In genomic region chr6:149939909-149940672, GRCh38 we compare ENCODE assay signal across 1 cellular context.
A peak's percentile ranks its signal among the peaks of the same experiment; 100 is the strongest.
TF ChIP-seq lines count a peak whose summit lies in the region.

No MANE protein-coding gene starts in this region.

TF ChIP-seq in HepG2, 621 proteins besides CTCF, POLR2A, EP300 and RAD21:
- TF ChIP-seq SNAPC5 (CRISPR knock-in tag; IDR thresholded peaks at IDR 0.05; ENCODE audit: borderline replicate concordance) (no peak), ZNF326 (CRISPR knock-in tag; IDR thresholded peaks at IDR 0.05; ENCODE audit: borderline replicate concordance) (no peak), ZNF841 (CRISPR knock-in tag; IDR thresholded peaks at IDR 0.05; ENCODE audit: borderline replicate concordance) (no peak), ARNT2 (CRISPR knock-in tag; IDR thresholded peaks at IDR 0.05; ENCODE audit: low read depth) (no peak), BCL6 (CRISPR knock-in tag; IDR thresholded peaks at IDR 0.05) (peak; percentile 47; the same call in 1 of the 2 replicates), STAG1 (CRISPR knock-in tag; IDR thresholded peaks at IDR 0.05) (no peak), ZNF263 (CRISPR knock-in tag; IDR thresholded peaks at IDR 0.05) (peak; percentile 74), ZMAT3 (CRISPR knock-in tag; conservative IDR thresholded peaks at IDR 0.05) (no peak), ZSCAN31 (CRISPR knock-in tag; IDR thresholded peaks at IDR 0.05; ENCODE audit: low read depth) (no peak), RFX3 (CRISPR knock-in tag; IDR thresholded peaks at IDR 0.05) (no peak)
- TF ChIP-seq, protein P1, sequence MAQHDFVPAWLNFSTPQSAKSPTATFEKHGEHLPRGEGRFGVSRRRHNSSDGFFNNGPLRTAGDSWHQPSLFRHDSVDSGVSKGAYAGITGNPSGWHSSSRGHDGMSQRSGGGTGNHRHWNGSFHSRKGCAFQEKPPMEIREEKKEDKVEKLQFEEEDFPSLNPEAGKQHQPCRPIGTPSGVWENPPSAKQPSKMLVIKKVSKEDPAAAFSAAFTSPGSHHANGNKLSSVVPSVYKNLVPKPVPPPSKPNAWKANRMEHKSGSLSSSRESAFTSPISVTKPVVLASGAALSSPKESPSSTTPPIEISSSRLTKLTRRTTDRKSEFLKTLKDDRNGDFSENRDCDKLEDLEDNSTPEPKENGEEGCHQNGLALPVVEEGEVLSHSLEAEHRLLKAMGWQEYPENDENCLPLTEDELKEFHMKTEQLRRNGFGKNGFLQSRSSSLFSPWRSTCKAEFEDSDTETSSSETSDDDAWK (CRISPR knock-in tag; IDR thresholded peaks at IDR 0.05): no peak
- TF ChIP-seq, protein P2, sequence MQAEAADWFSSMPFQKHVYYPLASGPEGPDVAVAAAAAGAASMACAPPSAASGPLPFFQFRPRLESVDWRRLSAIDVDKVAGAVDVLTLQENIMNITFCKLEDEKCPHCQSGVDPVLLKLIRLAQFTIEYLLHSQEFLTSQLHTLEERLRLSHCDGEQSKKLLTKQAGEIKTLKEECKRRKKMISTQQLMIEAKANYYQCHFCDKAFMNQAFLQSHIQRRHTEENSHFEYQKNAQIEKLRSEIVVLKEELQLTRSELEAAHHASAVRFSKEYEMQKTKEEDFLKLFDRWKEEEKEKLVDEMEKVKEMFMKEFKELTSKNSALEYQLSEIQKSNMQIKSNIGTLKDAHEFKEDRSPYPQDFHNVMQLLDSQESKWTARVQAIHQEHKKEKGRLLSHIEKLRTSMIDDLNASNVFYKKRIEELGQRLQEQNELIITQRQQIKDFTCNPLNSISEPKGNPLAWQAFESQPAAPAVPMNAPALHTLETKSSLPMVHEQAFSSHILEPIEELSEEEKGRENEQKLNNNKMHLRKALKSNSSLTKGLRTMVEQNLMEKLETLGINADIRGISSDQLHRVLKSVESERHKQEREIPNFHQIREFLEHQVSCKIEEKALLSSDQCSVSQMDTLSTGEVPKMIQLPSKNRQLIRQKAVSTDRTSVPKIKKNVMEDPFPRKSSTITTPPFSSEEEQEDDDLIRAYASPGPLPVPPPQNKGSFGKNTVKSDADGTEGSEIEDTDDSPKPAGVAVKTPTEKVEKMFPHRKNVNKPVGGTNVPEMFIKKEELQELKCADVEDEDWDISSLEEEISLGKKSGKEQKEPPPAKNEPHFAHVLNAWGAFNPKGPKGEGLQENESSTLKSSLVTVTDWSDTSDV (CRISPR knock-in tag; IDR thresholded peaks at IDR 0.05): no peak
- TF ChIP-seq, protein P3, sequence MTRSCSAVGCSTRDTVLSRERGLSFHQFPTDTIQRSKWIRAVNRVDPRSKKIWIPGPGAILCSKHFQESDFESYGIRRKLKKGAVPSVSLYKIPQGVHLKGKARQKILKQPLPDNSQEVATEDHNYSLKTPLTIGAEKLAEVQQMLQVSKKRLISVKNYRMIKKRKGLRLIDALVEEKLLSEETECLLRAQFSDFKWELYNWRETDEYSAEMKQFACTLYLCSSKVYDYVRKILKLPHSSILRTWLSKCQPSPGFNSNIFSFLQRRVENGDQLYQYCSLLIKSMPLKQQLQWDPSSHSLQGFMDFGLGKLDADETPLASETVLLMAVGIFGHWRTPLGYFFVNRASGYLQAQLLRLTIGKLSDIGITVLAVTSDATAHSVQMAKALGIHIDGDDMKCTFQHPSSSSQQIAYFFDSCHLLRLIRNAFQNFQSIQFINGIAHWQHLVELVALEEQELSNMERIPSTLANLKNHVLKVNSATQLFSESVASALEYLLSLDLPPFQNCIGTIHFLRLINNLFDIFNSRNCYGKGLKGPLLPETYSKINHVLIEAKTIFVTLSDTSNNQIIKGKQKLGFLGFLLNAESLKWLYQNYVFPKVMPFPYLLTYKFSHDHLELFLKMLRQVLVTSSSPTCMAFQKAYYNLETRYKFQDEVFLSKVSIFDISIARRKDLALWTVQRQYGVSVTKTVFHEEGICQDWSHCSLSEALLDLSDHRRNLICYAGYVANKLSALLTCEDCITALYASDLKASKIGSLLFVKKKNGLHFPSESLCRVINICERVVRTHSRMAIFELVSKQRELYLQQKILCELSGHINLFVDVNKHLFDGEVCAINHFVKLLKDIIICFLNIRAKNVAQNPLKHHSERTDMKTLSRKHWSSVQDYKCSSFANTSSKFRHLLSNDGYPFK (CRISPR knock-in tag; IDR thresholded peaks at IDR 0.05; ENCODE audit: borderline replicate concordance): no peak
